ENCODE assay signal across 1 cellular context in genomic region chr6:7107578-7108195, GRCh38.
A peak's percentile ranks its signal among the peaks of the same experiment; 100 is the strongest.
TF ChIP-seq lines count a peak whose summit lies in the region.

A gene with protein sequence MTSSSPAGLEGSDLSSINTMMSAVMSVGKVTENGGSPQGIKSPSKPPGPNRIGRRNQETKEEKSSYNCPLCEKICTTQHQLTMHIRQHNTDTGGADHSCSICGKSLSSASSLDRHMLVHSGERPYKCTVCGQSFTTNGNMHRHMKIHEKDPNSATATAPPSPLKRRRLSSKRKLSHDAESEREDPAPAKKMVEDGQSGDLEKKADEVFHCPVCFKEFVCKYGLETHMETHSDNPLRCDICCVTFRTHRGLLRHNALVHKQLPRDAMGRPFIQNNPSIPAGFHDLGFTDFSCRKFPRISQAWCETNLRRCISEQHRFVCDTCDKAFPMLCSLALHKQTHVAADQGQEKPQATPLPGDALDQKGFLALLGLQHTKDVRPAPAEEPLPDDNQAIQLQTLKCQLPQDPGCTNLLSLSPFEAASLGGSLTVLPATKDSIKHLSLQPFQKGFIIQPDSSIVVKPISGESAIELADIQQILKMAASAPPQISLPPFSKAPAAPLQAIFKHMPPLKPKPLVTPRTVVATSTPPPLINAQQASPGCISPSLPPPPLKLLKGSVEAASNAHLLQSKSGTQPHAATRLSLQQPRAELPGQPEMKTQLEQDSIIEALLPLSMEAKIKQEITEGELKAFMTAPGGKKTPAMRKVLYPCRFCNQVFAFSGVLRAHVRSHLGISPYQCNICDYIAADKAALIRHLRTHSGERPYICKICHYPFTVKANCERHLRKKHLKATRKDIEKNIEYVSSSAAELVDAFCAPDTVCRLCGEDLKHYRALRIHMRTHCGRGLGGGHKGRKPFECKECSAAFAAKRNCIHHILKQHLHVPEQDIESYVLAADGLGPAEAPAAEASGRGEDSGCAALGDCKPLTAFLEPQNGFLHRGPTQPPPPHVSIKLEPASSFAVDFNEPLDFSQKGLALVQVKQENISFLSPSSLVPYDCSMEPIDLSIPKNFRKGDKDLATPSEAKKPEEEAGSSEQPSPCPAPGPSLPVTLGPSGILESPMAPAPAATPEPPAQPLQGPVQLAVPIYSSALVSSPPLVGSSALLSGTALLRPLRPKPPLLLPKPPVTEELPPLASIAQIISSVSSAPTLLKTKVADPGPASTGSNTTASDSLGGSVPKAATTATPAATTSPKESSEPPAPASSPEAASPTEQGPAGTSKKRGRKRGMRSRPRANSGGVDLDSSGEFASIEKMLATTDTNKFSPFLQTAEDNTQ (N-terminal part only) (plus strand): TSS chr6:7107961. CDS start chr6:7181912, 73,951 bp downstream.

TF ChIP-seq in K562, 482 proteins besides CTCF, POLR2A, EP300 and RAD21 (continued from another document and continues in another):
- TF ChIP-seq, protein P1, sequence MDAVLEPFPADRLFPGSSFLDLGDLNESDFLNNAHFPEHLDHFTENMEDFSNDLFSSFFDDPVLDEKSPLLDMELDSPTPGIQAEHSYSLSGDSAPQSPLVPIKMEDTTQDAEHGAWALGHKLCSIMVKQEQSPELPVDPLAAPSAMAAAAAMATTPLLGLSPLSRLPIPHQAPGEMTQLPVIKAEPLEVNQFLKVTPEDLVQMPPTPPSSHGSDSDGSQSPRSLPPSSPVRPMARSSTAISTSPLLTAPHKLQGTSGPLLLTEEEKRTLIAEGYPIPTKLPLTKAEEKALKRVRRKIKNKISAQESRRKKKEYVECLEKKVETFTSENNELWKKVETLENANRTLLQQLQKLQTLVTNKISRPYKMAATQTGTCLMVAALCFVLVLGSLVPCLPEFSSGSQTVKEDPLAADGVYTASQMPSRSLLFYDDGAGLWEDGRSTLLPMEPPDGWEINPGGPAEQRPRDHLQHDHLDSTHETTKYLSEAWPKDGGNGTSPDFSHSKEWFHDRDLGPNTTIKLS (IDR thresholded peaks at IDR 0.05; ENCODE audit: borderline replicate concordance, low read depth) = peak; percentile 43; the same call in 1 of the 2 replicates
- TF ChIP-seq HNRNPH1 (optimal IDR thresholded peaks at IDR 0.05; ENCODE audit: low read depth, low read length) (no peak), PRPF4 (IDR thresholded peaks at IDR 0.05; ENCODE audit: insufficient read depth, low read depth, low read length, poor library complexity, severe bottlenecking) (peak; percentile 62), TOE1 (IDR thresholded peaks at IDR 0.05; ENCODE audit: borderline replicate concordance) (0 out of 2 replicates have a peak, but pooled peaks have one; percentile 47), TOE1 (CRISPR knock-in tag; IDR thresholded peaks at IDR 0.05; ENCODE audit: borderline replicate concordance, low read depth) (peak; percentile 80; the same call in 1 of the 2 replicates), JUN (IDR thresholded peaks at IDR 0.05; ENCODE audit: borderline replicate concordance, low read depth, low read length) (0 out of 2 replicates have a peak, but pooled peaks have one; percentile 16), JUN (CRISPR knock-in tag; IDR thresholded peaks at IDR 0.05; ENCODE audit: borderline replicate concordance) (no peak), TBL1XR1 (IDR thresholded peaks at IDR 0.05; ENCODE audit: low read length in 2 of 2) (peak in 1 of 2 experiments; percentile 40; a peak in 1 of 4 replicates), GATAD2B (IDR thresholded peaks at IDR 0.05; ENCODE audit: borderline replicate concordance) (peak; percentile 72), KAT2B (IDR thresholded peaks at IDR 0.05; ENCODE audit: low read depth, low read length) (no peak), TAF9B (IDR thresholded peaks at IDR 0.05; ENCODE audit: partially characterized antibody) (peak; percentile 45), SMC3 (conservative IDR thresholded peaks at IDR 0.05; ENCODE audit: insufficient read depth, low read depth, low read length) (0 out of 2 replicates have a peak, but pooled peaks have one; percentile 17), KDM4B (IDR thresholded peaks at IDR 0.05; ENCODE audit: borderline replicate concordance in 2 of 2, low read depth in 1 of 2) (0 out of 4 replicates have a peak, but pooled peaks of 1 of the 2 experiments have one; percentile 62), BHLHE40 (IDR thresholded peaks at IDR 0.05; ENCODE audit: low read length) (peak; percentile 93), TEAD4 (IDR thresholded peaks at IDR 0.05; ENCODE audit: low read length) (peak; percentile 36; the same call in 1 of the 2 replicates), TEAD4 (CRISPR knock-in tag; IDR thresholded peaks at IDR 0.05; ENCODE audit: borderline replicate concordance) (no peak), TARDBP (IDR thresholded peaks at IDR 0.05) (no peak), TBP (optimal IDR thresholded peaks at IDR 0.05; ENCODE audit: low read depth, low read length) (peak; percentile 54), CCNT2 (IDR thresholded peaks at IDR 0.05; ENCODE audit: borderline replicate concordance, extremely low read depth, insufficient read length, low read depth, low read length) (peak; percentile 84), JUND (IDR thresholded peaks at IDR 0.05; ENCODE audit: borderline replicate concordance, low read depth, low read length) (peak; percentile 39; the same call in 1 of the 2 replicates), JUND (tag; IDR thresholded peaks at IDR 0.05; ENCODE audit: borderline replicate concordance, low read depth, low read length) (no peak), CBX3 (IDR thresholded peaks at IDR 0.05; ENCODE audit: borderline replicate concordance in 1 of 2, low read length in 2 of 2) (0 out of 3 replicates have a peak, but pooled peaks of 1 of the 2 experiments have one; percentile 9), RBM39 (optimal IDR thresholded peaks at IDR 0.05; ENCODE audit: low read depth, low read length) (no peak), L3MBTL2 (IDR thresholded peaks at IDR 0.05) (peak; percentile 63), EP400 (IDR thresholded peaks at IDR 0.05) (peak; percentile 12; the same call in 1 of the 2 replicates), OTX1 (CRISPR knock-in tag; IDR thresholded peaks at IDR 0.05) (no peak), PHF20 (IDR thresholded peaks at IDR 0.05; ENCODE audit: partially characterized antibody) (no peak), SIN3A (IDR thresholded peaks at IDR 0.05; ENCODE audit: borderline replicate concordance in 2 of 2, control insufficient read depth in 1 of 2, low read depth in 2 of 2, low read length in 2 of 2) (peak in 1 of 2 experiments; percentile 59; a peak in 1 of 4 replicates), ZMIZ1 (IDR thresholded peaks at IDR 0.05; ENCODE audit: low read depth in 2 of 2, low read length in 2 of 2) (peak in 1 of 2 experiments; percentile 40; a peak in 1 of 4 replicates), ZBTB7A (IDR thresholded peaks at IDR 0.05; ENCODE audit: borderline replicate concordance, control insufficient read depth, low read depth, low read length) (peak; percentile 97), RB1 (IDR thresholded peaks at IDR 0.05; ENCODE audit: low read depth) (0 out of 2 replicates have a peak, but pooled peaks have one; percentile 38), EGR1 (conservative IDR thresholded peaks at IDR 0.05) (no peak), ELF1 (tag; IDR thresholded peaks at IDR 0.05) (0 out of 2 replicates have a peak, but pooled peaks have one; percentile 6)
- TF ChIP-seq, protein P2, sequence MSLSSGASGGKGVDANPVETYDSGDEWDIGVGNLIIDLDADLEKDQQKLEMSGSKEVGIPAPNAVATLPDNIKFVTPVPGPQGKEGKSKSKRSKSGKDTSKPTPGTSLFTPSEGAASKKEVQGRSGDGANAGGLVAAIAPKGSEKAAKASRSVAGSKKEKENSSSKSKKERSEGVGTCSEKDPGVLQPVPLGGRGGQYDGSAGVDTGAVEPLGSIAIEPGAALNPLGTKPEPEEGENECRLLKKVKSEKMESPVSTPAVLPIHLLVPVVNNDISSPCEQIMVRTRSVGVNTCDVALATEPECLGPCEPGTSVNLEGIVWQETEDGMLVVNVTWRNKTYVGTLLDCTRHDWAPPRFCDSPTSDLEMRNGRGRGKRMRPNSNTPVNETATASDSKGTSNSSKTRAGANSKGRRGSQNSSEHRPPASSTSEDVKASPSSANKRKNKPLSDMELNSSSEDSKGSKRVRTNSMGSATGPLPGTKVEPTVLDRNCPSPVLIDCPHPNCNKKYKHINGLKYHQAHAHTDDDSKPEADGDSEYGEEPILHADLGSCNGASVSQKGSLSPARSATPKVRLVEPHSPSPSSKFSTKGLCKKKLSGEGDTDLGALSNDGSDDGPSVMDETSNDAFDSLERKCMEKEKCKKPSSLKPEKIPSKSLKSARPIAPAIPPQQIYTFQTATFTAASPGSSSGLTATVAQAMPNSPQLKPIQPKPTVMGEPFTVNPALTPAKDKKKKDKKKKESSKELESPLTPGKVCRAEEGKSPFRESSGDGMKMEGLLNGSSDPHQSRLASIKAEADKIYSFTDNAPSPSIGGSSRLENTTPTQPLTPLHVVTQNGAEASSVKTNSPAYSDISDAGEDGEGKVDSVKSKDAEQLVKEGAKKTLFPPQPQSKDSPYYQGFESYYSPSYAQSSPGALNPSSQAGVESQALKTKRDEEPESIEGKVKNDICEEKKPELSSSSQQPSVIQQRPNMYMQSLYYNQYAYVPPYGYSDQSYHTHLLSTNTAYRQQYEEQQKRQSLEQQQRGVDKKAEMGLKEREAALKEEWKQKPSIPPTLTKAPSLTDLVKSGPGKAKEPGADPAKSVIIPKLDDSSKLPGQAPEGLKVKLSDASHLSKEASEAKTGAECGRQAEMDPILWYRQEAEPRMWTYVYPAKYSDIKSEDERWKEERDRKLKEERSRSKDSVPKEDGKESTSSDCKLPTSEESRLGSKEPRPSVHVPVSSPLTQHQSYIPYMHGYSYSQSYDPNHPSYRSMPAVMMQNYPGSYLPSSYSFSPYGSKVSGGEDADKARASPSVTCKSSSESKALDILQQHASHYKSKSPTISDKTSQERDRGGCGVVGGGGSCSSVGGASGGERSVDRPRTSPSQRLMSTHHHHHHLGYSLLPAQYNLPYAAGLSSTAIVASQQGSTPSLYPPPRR (CRISPR knock-in tag; IDR thresholded peaks at IDR 0.05; ENCODE audit: borderline replicate concordance) = 0 out of 2 replicates have a peak, but pooled peaks have one; percentile 39
- TF ChIP-seq, protein P3, sequence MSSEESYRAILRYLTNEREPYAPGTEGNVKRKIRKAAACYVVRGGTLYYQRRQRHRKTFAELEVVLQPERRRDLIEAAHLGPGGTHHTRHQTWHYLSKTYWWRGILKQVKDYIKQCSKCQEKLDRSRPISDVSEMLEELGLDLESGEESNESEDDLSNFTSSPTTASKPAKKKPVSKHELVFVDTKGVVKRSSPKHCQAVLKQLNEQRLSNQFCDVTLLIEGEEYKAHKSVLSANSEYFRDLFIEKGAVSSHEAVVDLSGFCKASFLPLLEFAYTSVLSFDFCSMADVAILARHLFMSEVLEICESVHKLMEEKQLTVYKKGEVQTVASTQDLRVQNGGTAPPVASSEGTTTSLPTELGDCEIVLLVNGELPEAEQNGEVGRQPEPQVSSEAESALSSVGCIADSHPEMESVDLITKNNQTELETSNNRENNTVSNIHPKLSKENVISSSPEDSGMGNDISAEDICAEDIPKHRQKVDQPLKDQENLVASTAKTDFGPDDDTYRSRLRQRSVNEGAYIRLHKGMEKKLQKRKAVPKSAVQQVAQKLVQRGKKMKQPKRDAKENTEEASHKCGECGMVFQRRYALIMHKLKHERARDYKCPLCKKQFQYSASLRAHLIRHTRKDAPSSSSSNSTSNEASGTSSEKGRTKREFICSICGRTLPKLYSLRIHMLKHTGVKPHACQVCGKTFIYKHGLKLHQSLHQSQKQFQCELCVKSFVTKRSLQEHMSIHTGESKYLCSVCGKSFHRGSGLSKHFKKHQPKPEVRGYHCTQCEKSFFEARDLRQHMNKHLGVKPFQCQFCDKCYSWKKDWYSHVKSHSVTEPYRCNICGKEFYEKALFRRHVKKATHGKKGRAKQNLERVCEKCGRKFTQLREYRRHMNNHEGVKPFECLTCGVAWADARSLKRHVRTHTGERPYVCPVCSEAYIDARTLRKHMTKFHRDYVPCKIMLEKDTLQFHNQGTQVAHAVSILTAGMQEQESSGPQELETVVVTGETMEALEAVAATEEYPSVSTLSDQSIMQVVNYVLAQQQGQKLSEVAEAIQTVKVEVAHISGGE (CRISPR knock-in tag; IDR thresholded peaks at IDR 0.05) = peak in 1 of 3 experiments; percentile 29; a peak in 1 of 6 replicates
- TF ChIP-seq, protein P4, sequence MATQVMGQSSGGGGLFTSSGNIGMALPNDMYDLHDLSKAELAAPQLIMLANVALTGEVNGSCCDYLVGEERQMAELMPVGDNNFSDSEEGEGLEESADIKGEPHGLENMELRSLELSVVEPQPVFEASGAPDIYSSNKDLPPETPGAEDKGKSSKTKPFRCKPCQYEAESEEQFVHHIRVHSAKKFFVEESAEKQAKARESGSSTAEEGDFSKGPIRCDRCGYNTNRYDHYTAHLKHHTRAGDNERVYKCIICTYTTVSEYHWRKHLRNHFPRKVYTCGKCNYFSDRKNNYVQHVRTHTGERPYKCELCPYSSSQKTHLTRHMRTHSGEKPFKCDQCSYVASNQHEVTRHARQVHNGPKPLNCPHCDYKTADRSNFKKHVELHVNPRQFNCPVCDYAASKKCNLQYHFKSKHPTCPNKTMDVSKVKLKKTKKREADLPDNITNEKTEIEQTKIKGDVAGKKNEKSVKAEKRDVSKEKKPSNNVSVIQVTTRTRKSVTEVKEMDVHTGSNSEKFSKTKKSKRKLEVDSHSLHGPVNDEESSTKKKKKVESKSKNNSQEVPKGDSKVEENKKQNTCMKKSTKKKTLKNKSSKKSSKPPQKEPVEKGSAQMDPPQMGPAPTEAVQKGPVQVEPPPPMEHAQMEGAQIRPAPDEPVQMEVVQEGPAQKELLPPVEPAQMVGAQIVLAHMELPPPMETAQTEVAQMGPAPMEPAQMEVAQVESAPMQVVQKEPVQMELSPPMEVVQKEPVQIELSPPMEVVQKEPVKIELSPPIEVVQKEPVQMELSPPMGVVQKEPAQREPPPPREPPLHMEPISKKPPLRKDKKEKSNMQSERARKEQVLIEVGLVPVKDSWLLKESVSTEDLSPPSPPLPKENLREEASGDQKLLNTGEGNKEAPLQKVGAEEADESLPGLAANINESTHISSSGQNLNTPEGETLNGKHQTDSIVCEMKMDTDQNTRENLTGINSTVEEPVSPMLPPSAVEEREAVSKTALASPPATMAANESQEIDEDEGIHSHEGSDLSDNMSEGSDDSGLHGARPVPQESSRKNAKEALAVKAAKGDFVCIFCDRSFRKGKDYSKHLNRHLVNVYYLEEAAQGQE (CRISPR knock-in tag; IDR thresholded peaks at IDR 0.05; ENCODE audit: low read depth) = 0 out of 2 replicates have a peak, but pooled peaks have one; percentile 27
